Comparison of ENCODE assay signal across 33 cellular contexts in the genomic region with DNA sequence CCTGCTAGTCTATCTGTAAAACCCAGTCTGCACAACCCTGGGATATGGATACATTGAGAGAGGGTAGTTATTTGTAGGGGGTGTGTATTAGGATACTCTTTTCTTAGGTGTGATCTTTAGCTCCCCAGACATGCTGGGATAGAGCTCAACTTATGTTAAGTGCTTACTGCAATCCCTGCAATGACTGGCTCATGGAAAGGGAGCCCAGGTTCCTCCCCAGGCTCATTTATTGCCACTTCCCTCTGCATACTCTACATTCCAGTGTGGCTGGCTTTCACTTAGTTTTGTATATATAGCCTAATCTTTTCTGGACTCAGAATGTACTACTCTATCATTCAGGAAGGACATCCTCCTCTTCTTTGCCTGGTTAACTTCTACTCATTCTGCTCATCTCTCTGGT.
"Had no signal": no experiment of that assay in that cellular context is flagged by ENCODE, and none has a peak within 500 bp of the region (broad histone marks: within the 10 kb centered on the region; RNA-seq: fewer than 3 reads in every experiment).

No MANE protein-coding gene starts in this region.

- DNase-seq: activated CD4-positive, alpha-beta memory T cell treated with anti-CD3 and anti-CD28 coated beads, Interleukin-2, amount 10 ng/mL, durations not matched to agents 7 days and 5 days; activated CD4-positive, alpha-beta T cell treated with anti-CD3 and anti-CD28 coated beads for 1 hour; activated CD4-positive, alpha-beta T cell treated with anti-CD3 and anti-CD28 coated beads for 48 hours; activated CD4-positive, CD25-positive, alpha-beta regulatory T cell; activated CD8-positive, alpha-beta memory T cell treated with anti-CD3 and anti-CD28 coated beads for 24 hours; activated CD8-positive, alpha-beta memory T cell treated with anti-CD3 and anti-CD28 coated beads, Interleukin-2, amount 10 ng/mL, durations not matched to agents 7 days and 5 days; activated CD8-positive, alpha-beta memory T cell treated with anti-CD3 and anti-CD28 coated beads, Interleukin-2, amount 50 U/mL, for 48 hours; activated effector memory CD4-positive, alpha-beta T cell treated with Interleukin-2 at 50 U/mL for 16 hours; activated naive CD4-positive, alpha-beta T cell treated with anti-CD3 and anti-CD28 coated beads, Interleukin-2, amount 10 ng/mL, durations not matched to agents 7 days and 5 days; activated naive CD8-positive, alpha-beta T cell treated with anti-CD3 and anti-CD28 coated beads, Interleukin-2, amount 50 U/mL, for 24 hours; activated T-cell treated with anti-CD3 and anti-CD28 coated beads, Interleukin-2, amount 50 U/mL, for 48 hours; anterior cingulate cortex; caudate nucleus; cerebellar nuclear complex; Kasumi-1; KG1; NCI-H1092 treated with DMSO at 0.1 percent for 48 hours; NCI-H1417 treated with DMSO at 0.1 percent for 48 hours; NCI-H187 treated with DMSO at 0.1 percent for 48 hours; NCI-H2081; NCI-H2171 treated with DMSO at 0.1 percent for 48 hours; NCI-H2227 treated with DMSO at 0.1 percent for 48 hours; NCI-H446 treated with DMSO at 0.1 percent for 48 hours; NCI-H524; PC-9; Right ventricle myocardium superior; SW 1271; T-helper 1 cell; T-helper 2 cell; T-helper 9 cell had no signal

- H2AFZ ChIP-seq: PC-9 had no signal

- H3K27ac Mint-ChIP-seq: activated CD4-positive, alpha-beta memory T cell treated with anti-CD3 and anti-CD28 coated beads, Interleukin-2, amount 10 ng/mL, durations not matched to agents 7 days and 5 days; activated CD8-positive, alpha-beta memory T cell treated with anti-CD3 and anti-CD28 coated beads, Interleukin-2, amount 10 ng/mL, durations not matched to agents 7 days and 5 days; activated naive CD4-positive, alpha-beta T cell treated with anti-CD3 and anti-CD28 coated beads, Interleukin-2, amount 10 ng/mL, durations not matched to agents 7 days and 5 days; activated naive CD8-positive, alpha-beta T cell; activated naive CD8-positive, alpha-beta T cell treated with anti-CD3 and anti-CD28 coated beads, Interleukin-2, amount 50 U/mL, for 24 hours; brain had no signal

- H3K9me3 Mint-ChIP-seq: activated CD4-positive, alpha-beta memory T cell treated with anti-CD3 and anti-CD28 coated beads, Interleukin-2, amount 10 ng/mL, durations not matched to agents 7 days and 5 days; activated naive CD4-positive, alpha-beta T cell treated with anti-CD3 and anti-CD28 coated beads, Interleukin-2, amount 10 ng/mL, durations not matched to agents 7 days and 5 days; activated naive CD8-positive, alpha-beta T cell treated with anti-CD3 and anti-CD28 coated beads, Interleukin-2, amount 50 U/mL, for 24 hours; brain had no signal

- ATAC-seq: activated CD8-positive, alpha-beta memory T cell treated with anti-CD3 and anti-CD28 coated beads, Interleukin-2, amount 10 ng/mL, durations not matched to agents 7 days and 5 days; activated naive CD8-positive, alpha-beta T cell treated with anti-CD3 and anti-CD28 coated beads, Interleukin-2, amount 50 U/mL, for 24 hours had no signal

- H3K4me1 Mint-ChIP-seq: activated CD4-positive, alpha-beta memory T cell treated with anti-CD3 and anti-CD28 coated beads, Interleukin-2, amount 10 ng/mL, durations not matched to agents 7 days and 5 days; activated CD8-positive, alpha-beta memory T cell treated with anti-CD3 and anti-CD28 coated beads, Interleukin-2, amount 10 ng/mL, durations not matched to agents 7 days and 5 days; activated naive CD4-positive, alpha-beta T cell treated with anti-CD3 and anti-CD28 coated beads, Interleukin-2, amount 10 ng/mL, durations not matched to agents 7 days and 5 days; activated naive CD8-positive, alpha-beta T cell treated with anti-CD3 and anti-CD28 coated beads, Interleukin-2, amount 50 U/mL, for 24 hours had no signal

- H3K27ac ChIP-seq: PC-9, VCaP had no signal

- H3K27me3 Mint-ChIP-seq: activated CD4-positive, alpha-beta memory T cell treated with anti-CD3 and anti-CD28 coated beads, Interleukin-2, amount 10 ng/mL, durations not matched to agents 7 days and 5 days; activated CD8-positive, alpha-beta memory T cell treated with anti-CD3 and anti-CD28 coated beads, Interleukin-2, amount 10 ng/mL, durations not matched to agents 7 days and 5 days; activated naive CD4-positive, alpha-beta T cell treated with anti-CD3 and anti-CD28 coated beads, Interleukin-2, amount 10 ng/mL, durations not matched to agents 7 days and 5 days; activated naive CD8-positive, alpha-beta T cell; activated naive CD8-positive, alpha-beta T cell treated with anti-CD3 and anti-CD28 coated beads, Interleukin-2, amount 50 U/mL, for 24 hours; brain had no signal

- H3K36me3 Mint-ChIP-seq: activated CD8-positive, alpha-beta memory T cell treated with anti-CD3 and anti-CD28 coated beads, Interleukin-2, amount 10 ng/mL, durations not matched to agents 7 days and 5 days; activated naive CD4-positive, alpha-beta T cell treated with anti-CD3 and anti-CD28 coated beads, Interleukin-2, amount 10 ng/mL, durations not matched to agents 7 days and 5 days; activated naive CD8-positive, alpha-beta T cell; brain had no signal

- H3K4me3 ChIP-seq: PC-9 had no signal

- H3K4me2 ChIP-seq: PC-9 had no signal

- H3K4me3 Mint-ChIP-seq: activated CD4-positive, alpha-beta memory T cell treated with anti-CD3 and anti-CD28 coated beads, Interleukin-2, amount 10 ng/mL, durations not matched to agents 7 days and 5 days; activated CD8-positive, alpha-beta memory T cell treated with anti-CD3 and anti-CD28 coated beads, Interleukin-2, amount 10 ng/mL, durations not matched to agents 7 days and 5 days; activated naive CD4-positive, alpha-beta T cell treated with anti-CD3 and anti-CD28 coated beads, Interleukin-2, amount 10 ng/mL, durations not matched to agents 7 days and 5 days; activated naive CD8-positive, alpha-beta T cell; activated naive CD8-positive, alpha-beta T cell treated with anti-CD3 and anti-CD28 coated beads, Interleukin-2, amount 50 U/mL, for 24 hours; brain had no signal
